ENCODE assay signal across 7 cellular contexts in genomic region chr12:6946033-6946919, GRCh38. TPM values are rescaled to one million over a fixed set of nuclear protein-coding genes. Genes with fewer than 3 reads are reported as not detected.
DNase-seq lines count a peak whose midpoint lies in the region; ATAC-seq and TF ChIP-seq lines count a peak whose summit lies in the region.

No MANE protein-coding gene starts in this region.

- H3K9ac ChIP-seq in Karpas-422 (ENCODE audit: low read length) (peak overlapping the region; percentile 92), SU-DHL-6 (ENCODE audit: low read length) (peak overlapping the region; percentile 74), mucosa of stomach (ENCODE audit: low read length) (peak overlapping the region; percentile 65)

- H3K4me3 ChIP-seq in Karpas-422 (ENCODE audit: low read length) = peak overlapping the region; percentile 92
- peak overlapping the region; percentile 3 for H3K4me3 ChIP-seq in SU-DHL-6 (ENCODE audit: insufficient read depth, low read length, poor library complexity, severe bottlenecking)
- H3K4me3 ChIP-seq in mucosa of stomach (ENCODE audit: low read length) = peak overlapping the region; percentile 39

- H3K4me1 ChIP-seq in Karpas-422 (ENCODE audit: low read length) (peaks cover 62% of the 10 kb centered on the region), mucosa of stomach (ENCODE audit: control insufficient read depth, insufficient read depth, low read length) (peaks cover 33% of the 10 kb centered on the region)

- H3K4me2 ChIP-seq in Karpas-422 (ENCODE audit: low read depth, low read length, poor library complexity, severe bottlenecking) (peak overlapping the region; percentile 90), SU-DHL-6 (ENCODE audit: low read depth, low read length, poor library complexity, severe bottlenecking) (peak overlapping the region; percentile 82)

- in situ Hi-C loops in GM18951 (cut with MboI; ENCODE audit: low sequenced_read_pairs, unreplicated experiment) = loop anchor here (10.0 kb wide), 1 partner anchor 159 kb away; the partner anchor contains the start of gene C1RL

- H3K27me3 ChIP-seq in Karpas-422 (ENCODE audit: low read length) (no peaks in the 10 kb centered on the region), SU-DHL-6 (ENCODE audit: low read length) (no peaks in the 10 kb centered on the region), mucosa of stomach (ENCODE audit: control insufficient read depth, insufficient read depth, low read length) (no peaks in the 10 kb centered on the region)

- H4K20me1 ChIP-seq in Karpas-422 (ENCODE audit: insufficient read depth, low read depth, low read length) (no peaks in the 10 kb centered on the region), SU-DHL-6 (ENCODE audit: low read depth, low read length) (no peaks in the 10 kb centered on the region)

- H2AFZ ChIP-seq in Karpas-422 (ENCODE audit: low read length) (no peak overlapping the region), SU-DHL-6 (ENCODE audit: low read depth, low read length, severe bottlenecking) (peak overlapping the region; percentile 34)

- DNase-seq in Karpas-422 = peak; percentile 82
- DNase-seq in dermis blood vessel endothelial cell = peak; percentile 38
- DNase-seq in NCI-H128 (lab: John Stamatoyannopoulos, UW; ENCODE audit: unreplicated experiment) = no peak

- peaks cover 28% of the 10 kb centered on the region for H3F3A ChIP-seq in SU-DHL-6 (ENCODE audit: insufficient read depth)

- H3K27ac ChIP-seq in Karpas-422 (ENCODE audit: low read length) (peak overlapping the region; percentile 93), SU-DHL-6 (ENCODE audit: low read depth, low read length) (peak overlapping the region; percentile 22; the same call in 1 of the 2 replicates)

- peaks cover 1% of the 10 kb centered on the region for H3K79me2 ChIP-seq in Karpas-422 (ENCODE audit: low read length)
- H3K79me2 ChIP-seq in SU-DHL-6 (ENCODE audit: insufficient read depth, low read length) = no peaks in the 10 kb centered on the region

- no peaks in the 10 kb centered on the region for H3K9me3 ChIP-seq in Karpas-422 (ENCODE audit: low read length)
- H3K9me3 ChIP-seq in SU-DHL-6 (ENCODE audit: insufficient read depth, low read length) = no peaks in the 10 kb centered on the region
- H3K9me3 ChIP-seq in mucosa of stomach (ENCODE audit: control insufficient read depth, low read length) = no peaks in the 10 kb centered on the region

- TF ChIP-seq CTCF in SU-DHL-6 (IDR thresholded peaks at IDR 0.05; ENCODE audit: insufficient read depth, low read length, poor library complexity, severe bottlenecking) = no peak

- ATAC-seq in HG02981 (IDR thresholded peaks at IDR 0.05; ENCODE audit: unreplicated experiment) = no peak

- H3K36me3 ChIP-seq in Karpas-422 (ENCODE audit: insufficient read depth, low read length) (no peaks in the 10 kb centered on the region), SU-DHL-6 (ENCODE audit: low read length) (no peaks in the 10 kb centered on the region), mucosa of stomach (ENCODE audit: control insufficient read depth, insufficient read depth, low read length) (peaks cover 4% of the 10 kb centered on the region)

- peak; percentile 61 for TF ChIP-seq POLR2A in GM18951 (IDR thresholded peaks at IDR 0.05; ENCODE audit: extremely low read depth, insufficient read depth, insufficient read length)

- H3K9me2 ChIP-seq in Karpas-422 (replicated peaks; ENCODE audit: insufficient read depth, low read length) (no peaks in the 10 kb centered on the region), SU-DHL-6 (replicated peaks; ENCODE audit: insufficient read depth, low read length) (no peaks in the 10 kb centered on the region)

RNA-seq across cellular contexts. Expression of gene C12orf57, which starts 2.5 kb away (rescaled TPM):
- 264 and 402 TPM in 2 replicates for total RNA-seq in Karpas-422 (2014; rRNA removed; shearing (Covaris generic); ENCODE audit: low replicate concordance)
- total RNA-seq in dermis blood vessel endothelial cell = 73.7 and 177 TPM in 2 replicates

RNA-seq across cellular contexts. Expression of gene RNU7-1, which starts 2.7 kb away (rescaled TPM):
- total RNA-seq in Karpas-422 (2014; rRNA removed; shearing (Covaris generic); ENCODE audit: low replicate concordance) = not detected in 2 replicates
- total RNA-seq in dermis blood vessel endothelial cell = not detected in 2 replicates

RNA-seq across cellular contexts. Expression of gene PTPN6, which starts 4.9 kb away (rescaled TPM):
- 411 and 673 TPM in 2 replicates for total RNA-seq in Karpas-422 (2014; rRNA removed; shearing (Covaris generic); ENCODE audit: low replicate concordance)
- 2.4 and 3.4 TPM in 2 replicates for total RNA-seq in dermis blood vessel endothelial cell

RNA-seq across cellular contexts. Expression of gene ATN1, which starts 18.5 kb away (rescaled TPM):
- 8.8 and 11.7 TPM in 2 replicates for total RNA-seq in Karpas-422 (2014; rRNA removed; shearing (Covaris generic); ENCODE audit: low replicate concordance)
- 12.1 and 18.7 TPM in 2 replicates for total RNA-seq in dermis blood vessel endothelial cell

RNA-seq across cellular contexts. Expression of gene PHB2, which starts 24.2 kb away (rescaled TPM):
- 353 and 644 TPM in 2 replicates for total RNA-seq in Karpas-422 (2014; rRNA removed; shearing (Covaris generic); ENCODE audit: low replicate concordance)
- total RNA-seq in dermis blood vessel endothelial cell = 191 and 205 TPM in 2 replicates

Comparison
In these comparisons a context has a peak if more than half of its experiments do, and no peak if none do; other contexts are left out.
1. H3K4me3 ChIP-seq: peak in every context shown above with its lines; median percentile 92 in Karpas-422; 39 in mucosa of stomach; 3 in SU-DHL-6.
2. RNA of gene PTPN6, which starts 4.9 kb away (total RNA-seq): 411 to 673 TPM in Karpas-422; 2.4 to 3.4 TPM in dermis blood vessel endothelial cell; every median in the first group is over 10 times any median in the second.
3. Peak in every context shown above with its lines, with median percentiles within 50 percentile points of each other: H3K9ac ChIP-seq.